ENCODE assay signal across 24 cellular contexts in genomic region chr13:28822161-28822560, GRCh38. TPM values are rescaled to one million over a fixed set of nuclear protein-coding genes. Genes with fewer than 3 reads are reported as not detected.
A peak's percentile ranks its signal among the peaks of the same experiment; 100 is the strongest.
DNase-seq lines count a peak whose midpoint lies in the region; ATAC-seq and TF ChIP-seq lines count a peak whose summit lies in the region.
"Had no signal": no experiment of that assay in that cellular context is flagged by ENCODE, and none has a peak within 500 bp of the region (broad histone marks: within the 10 kb centered on the region; RNA-seq: fewer than 3 reads in every experiment).

No MANE protein-coding gene starts in this region.

- H3K27me3 Mint-ChIP-seq in glutamatergic neuron (ENCODE audit: unreplicated experiment) = peaks cover 6% of the 10 kb centered on the region
- H3K27me3 Mint-ChIP-seq in activated CD8-positive, alpha-beta memory T cell treated with anti-CD3 and anti-CD28 coated beads, Interleukin-2, amount 10 ng/mL, durations not matched to agents 7 days and 5 days = peaks cover 50% of the 10 kb centered on the region

- H3K27ac Mint-ChIP-seq in glutamatergic neuron (ENCODE audit: unreplicated experiment) = no peak overlapping the region
- H3K27ac Mint-ChIP-seq in activated CD8-positive, alpha-beta memory T cell treated with anti-CD3 and anti-CD28 coated beads, Interleukin-2, amount 10 ng/mL, durations not matched to agents 7 days and 5 days = no peak overlapping the region
- H3K27ac Mint-ChIP-seq: B cell; CD14-positive monocyte; CD8-positive, alpha-beta memory T cell had no signal

- intact Hi-C loops in ascending aorta (cut with DNase I) = loop anchor here (2.0 to 10.0 kb wide), 5 partner anchors 47 to 773 kb away; partner anchors contain the start of gene SLC7A1
- intact Hi-C loops in adrenal gland (cut with DNase I) = no loop called here

- DNase-seq in ascending aorta (ENCODE audit: low spot score in 2 of 2) = no peak
- DNase-seq in cerebellum (ENCODE audit: low spot score) = peak; percentile 48
- DNase-seq in osteoblast (ENCODE audit: insufficient read length, low spot score, missing footprints) = peak; percentile 34
- DNase-seq in adrenal gland = no peak
- DNase-seq in glutamatergic neuron = no peak
- no peak for DNase-seq in activated CD8-positive, alpha-beta memory T cell treated with anti-CD3 and anti-CD28 coated beads, Interleukin-2, amount 10 ng/mL, durations not matched to agents 7 days and 5 days
- no peak for DNase-seq in NCI-H2227 (lab: John Stamatoyannopoulos, UW; ENCODE audit: unreplicated experiment)
- DNase-seq: CD8-positive, alpha-beta memory T cell; DMS 273 treated with DMSO at 0.1 percent for 48 hours; DMS79; H7; Karpas-422; NCI-H1092; NCI-H1436; NCI-H187; NCI-H2081 treated with DMSO at 0.1 percent for 48 hours; NCI-H526 treated with DMSO at 0.1 percent for 48 hours; SHP77 had no signal

- no peak overlapping the region for H2AFZ ChIP-seq in osteoblast (ENCODE audit: low read length)

- H3K4me2 ChIP-seq in osteoblast (ENCODE audit: insufficient read depth, low read length) = no peak overlapping the region

- H3K36me3 ChIP-seq in ascending aorta (no peaks in the 10 kb centered on the region), osteoblast (ENCODE audit: insufficient read depth, low read length) (no peaks in the 10 kb centered on the region), adrenal gland (replicated peaks in 1 of 2) (no peaks in the 10 kb centered on the region)

- H3K27ac ChIP-seq in ascending aorta (peak overlapping the region in 1 of 2 donors; percentile 65), osteoblast (ENCODE audit: low read depth, low read length) (no peak overlapping the region), adrenal gland (no peak overlapping the region)
- H3K27ac ChIP-seq: RWPE1 had no signal

- H3K79me2 ChIP-seq in osteoblast (ENCODE audit: insufficient read depth, low read length) = no peaks in the 10 kb centered on the region

- no peaks in the 10 kb centered on the region for H4K20me1 ChIP-seq in osteoblast (ENCODE audit: insufficient read depth, low read length)

- H3K4me1 ChIP-seq in ascending aorta (peaks cover 0 to 5% of the 10 kb centered on the region in 2 donors), osteoblast (ENCODE audit: insufficient read depth, low read length) (peaks cover 6% of the 10 kb centered on the region), adrenal gland (replicated peaks in 1 of 2) (peaks cover 0 to 5% of the 10 kb centered on the region in 2 donors)

- H3K27me3 ChIP-seq in ascending aorta = no peaks in the 10 kb centered on the region
- peaks cover 35% of the 10 kb centered on the region for H3K27me3 ChIP-seq in osteoblast (ENCODE audit: insufficient read depth, low read length)
- H3K27me3 ChIP-seq in adrenal gland = peaks cover 30% of the 10 kb centered on the region

- H3K9me3 Mint-ChIP-seq in glutamatergic neuron (ENCODE audit: unreplicated experiment) = peaks cover 10% of the 10 kb centered on the region
- H3K9me3 Mint-ChIP-seq in activated CD8-positive, alpha-beta memory T cell treated with anti-CD3 and anti-CD28 coated beads, Interleukin-2, amount 10 ng/mL, durations not matched to agents 7 days and 5 days (ENCODE audit: low read depth) = peaks cover 7% of the 10 kb centered on the region

- no peak overlapping the region for H3K4me3 Mint-ChIP-seq in glutamatergic neuron (ENCODE audit: unreplicated experiment)
- H3K4me3 Mint-ChIP-seq in activated CD8-positive, alpha-beta memory T cell treated with anti-CD3 and anti-CD28 coated beads, Interleukin-2, amount 10 ng/mL, durations not matched to agents 7 days and 5 days = no peak overlapping the region

- peaks cover 11% of the 10 kb centered on the region for H3K4me1 Mint-ChIP-seq in glutamatergic neuron (ENCODE audit: low read depth, unreplicated experiment)
- H3K4me1 Mint-ChIP-seq in activated CD8-positive, alpha-beta memory T cell treated with anti-CD3 and anti-CD28 coated beads, Interleukin-2, amount 10 ng/mL, durations not matched to agents 7 days and 5 days = peaks cover 3% of the 10 kb centered on the region

- 83 to 89% (median 87%) methylated on average over 5 of the region's 5 CpGs for WGBS in adrenal gland, 4 donors

- CTCF ChIA-PET in activated CD8-positive, alpha-beta memory T cell treated with anti-CD3 and anti-CD28 coated beads, Interleukin-2, amount 10 ng/mL, durations not matched to agents 7 days and 5 days (lab: Charles Lee) = no interaction called here

- no peak for TF ChIP-seq POLR2A in adrenal gland (IDR thresholded peaks at IDR 0.05)

- H3K4me3 ChIP-seq in ascending aorta = peak overlapping the region; percentile 39 to 84
- H3K4me3 ChIP-seq in osteoblast (ENCODE audit: insufficient read depth, low read length) = no peak overlapping the region
- no peak overlapping the region for H3K4me3 ChIP-seq in adrenal gland

- no peak for TF ChIP-seq CTCF in ascending aorta (IDR thresholded peaks at IDR 0.05)
- no peak for TF ChIP-seq CTCF in osteoblast (IDR thresholded peaks at IDR 0.05; ENCODE audit: extremely low read depth, low read depth, low read length)
- TF ChIP-seq CTCF in adrenal gland (IDR thresholded peaks at IDR 0.05) = no peak
- TF ChIP-seq CTCF in glutamatergic neuron (IDR thresholded peaks at IDR 0.05; ENCODE audit: partially characterized antibody, unreplicated experiment) = no peak

- peaks cover 2% of the 10 kb centered on the region for H3K36me3 Mint-ChIP-seq in glutamatergic neuron (ENCODE audit: unreplicated experiment)
- H3K36me3 Mint-ChIP-seq in activated CD8-positive, alpha-beta memory T cell treated with anti-CD3 and anti-CD28 coated beads, Interleukin-2, amount 10 ng/mL, durations not matched to agents 7 days and 5 days = no peaks in the 10 kb centered on the region
- H3K36me3 Mint-ChIP-seq: CD8-positive, alpha-beta memory T cell had no signal

- no peaks in the 10 kb centered on the region for H3K9me3 ChIP-seq in ascending aorta
- H3K9me3 ChIP-seq in osteoblast (ENCODE audit: low read depth, low read length) = no peaks in the 10 kb centered on the region
- no peaks in the 10 kb centered on the region for H3K9me3 ChIP-seq in adrenal gland (replicated peaks in 1 of 3)

- ATAC-seq in activated CD8-positive, alpha-beta memory T cell treated with anti-CD3 and anti-CD28 coated beads, Interleukin-2, amount 10 ng/mL, durations not matched to agents 7 days and 5 days = no peak
- ATAC-seq: HepG2, Panc1 had no signal

RNA-seq across cellular contexts. Expression of gene MTUS2, which starts 2.0 kb away (rescaled TPM):
- 8.9 TPM for total RNA-seq in ascending aorta
- total RNA-seq in cerebellum = 16.0 TPM
- total RNA-seq in osteoblast = under 0.01 and 0.36 TPM in 2 replicates
- total RNA-seq in adrenal gland = under 1 TPM in 3 of 8 donors, not detected in 5; 0.07 to 0.14 (median 0.14) TPM
- polyA plus RNA-seq in adrenal gland = under 1 TPM; 0.07 to 0.24 (median 0.18) TPM
- 6.8 TPM for total RNA-seq in glutamatergic neuron (ENCODE audit: unreplicated experiment)
- not detected for total RNA-seq in activated CD8-positive, alpha-beta memory T cell treated with anti-CD3 and anti-CD28 coated beads, Interleukin-2, amount 10 ng/mL, durations not matched to agents 7 days and 5 days
- total RNA-seq: B cell; CD8-positive, alpha-beta memory T cell; HepG2; NCI-H460 had no signal
- polyA plus RNA-seq: CD14-positive monocyte, HepG2 had no signal

Comparison
In these comparisons a context has a peak if more than half of its experiments do, and no peak if none do; other contexts are left out.
1. DNase-seq: peak in cerebellum (single experiment) and osteoblast (single experiment); none in ascending aorta (0 of 2), adrenal gland (0 of 7), glutamatergic neuron (single experiment), activated CD8-positive, alpha-beta memory T cell treated with anti-CD3 and anti-CD28 coated beads, Interleukin-2, amount 10 ng/mL, durations not matched to agents 7 days and 5 days (single experiment) and NCI-H2227 (single experiment).
2. H3K4me3 ChIP-seq: peak in ascending aorta (2 of 2); none in osteoblast (single experiment) and adrenal gland (0 of 4).